Comparison of ENCODE assay signal across 11 cellular contexts in the genomic region with DNA sequence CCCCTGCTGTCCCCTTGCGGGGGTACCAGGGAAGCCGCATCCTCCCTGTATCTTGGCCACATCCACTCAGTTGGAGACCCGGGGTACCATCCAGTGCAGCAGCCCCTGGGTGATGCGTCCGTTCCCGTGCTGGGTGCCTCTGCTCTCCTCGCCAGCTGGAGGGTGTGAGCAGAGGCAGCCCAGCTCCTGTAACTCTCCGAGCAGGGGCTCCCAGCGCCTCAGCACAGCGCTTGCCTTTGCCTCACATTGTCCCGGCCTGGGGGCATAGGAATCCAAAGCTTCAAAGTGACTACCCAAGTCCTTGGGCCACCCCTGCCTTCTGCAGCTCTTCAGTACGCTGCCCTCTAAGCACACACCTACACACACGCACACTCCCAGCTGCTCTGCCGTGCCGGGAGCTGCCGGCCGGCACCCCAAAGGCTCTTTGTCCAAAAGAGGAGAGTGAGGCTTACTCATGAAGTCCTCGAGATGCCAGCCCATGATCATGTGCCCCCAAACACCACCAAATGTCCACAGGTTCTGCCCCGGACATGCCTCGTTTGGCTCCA. TPM values are rescaled to one million over a fixed set of nuclear protein-coding genes. Genes with fewer than 3 reads are reported as not detected.
A peak's percentile ranks its signal among the peaks of the same experiment; 100 is the strongest.
DNase-seq lines count a peak whose midpoint lies in the region; ATAC-seq and TF ChIP-seq lines count a peak whose summit lies in the region.
"Had no signal": no experiment of that assay in that cellular context is flagged by ENCODE, and none has a peak within 500 bp of the region (broad histone marks: within the 10 kb centered on the region; RNA-seq: fewer than 3 reads in every experiment).

No MANE protein-coding gene starts in this region.

- no peak overlapping the region for H3K4me2 ChIP-seq in neural cell (ENCODE audit: low read length)

- H3F3A ChIP-seq in neural cell (ENCODE audit: insufficient read depth, low read length, poor library complexity, severe bottlenecking), result no peaks in the 10 kb centered on the region

- no peak for TF ChIP-seq RAD21 in neural cell (conservative IDR thresholded peaks at IDR 0.05)

- H3K4me3 ChIP-seq in NT2/D1 (ENCODE audit: insufficient read length, low read depth) (peak overlapping the region; percentile 81), neural cell (ENCODE audit: low read length) (peak overlapping the region; percentile 48)

- no peak for TF ChIP-seq EP300 in neural cell (conservative IDR thresholded peaks at IDR 0.05; ENCODE audit: poor library complexity, severe bottlenecking)

- ATAC-seq in HG03457 (IDR thresholded peaks at IDR 0.05; ENCODE audit: unreplicated experiment), result no peak

- TF ChIP-seq CTCF in neural cell (IDR thresholded peaks at IDR 0.05; ENCODE audit: poor library complexity, severe bottlenecking), result no peak

- no peak overlapping the region for H3K27ac ChIP-seq in neural cell (ENCODE audit: low read length)

- H3K79me2 ChIP-seq in neural cell (replicated peaks; ENCODE audit: insufficient read depth, low read length), result no peaks in the 10 kb centered on the region

- no peaks in the 10 kb centered on the region for H3K9me2 ChIP-seq in neural cell (ENCODE audit: insufficient read depth, low read length)

- H3K36me3 ChIP-seq in NT2/D1 (ENCODE audit: insufficient read depth, insufficient read length, low read length) (peaks cover 14% of the 10 kb centered on the region), neural cell (ENCODE audit: insufficient read depth, low read length) (no peaks in the 10 kb centered on the region)

- H3K4me1 ChIP-seq in NT2/D1 (ENCODE audit: insufficient read depth, insufficient read length), result peaks cover 17% of the 10 kb centered on the region

- H3K27me3 ChIP-seq in NT2/D1 (ENCODE audit: insufficient read depth, insufficient read length) (peaks cover 18% of the 10 kb centered on the region), neural cell (ENCODE audit: insufficient read depth, low read depth, low read length) (peaks cover 4% of the 10 kb centered on the region)

- no peaks in the 10 kb centered on the region for H3K9me3 ChIP-seq in NT2/D1 (ENCODE audit: insufficient read depth, low read length)
- H3K9me3 ChIP-seq in neural cell (ENCODE audit: low read length), result no peaks in the 10 kb centered on the region

- no peak overlapping the region for H2AFZ ChIP-seq in neural cell (ENCODE audit: low read depth, low read length)

- H3K9ac ChIP-seq in NT2/D1 (ENCODE audit: insufficient read length, low read depth), result peak overlapping the region; percentile 97
- peak overlapping the region; percentile 25 for H3K9ac ChIP-seq in neural cell (ENCODE audit: low read length)

- peak; percentile 12 for DNase-seq in AG08395 (ENCODE audit: low spot score)
- no peak for DNase-seq in NT2/D1 (ENCODE audit: low read depth, low spot score)
- DNase-seq in foreskin melanocyte, result peak; percentile 43
- DNase-seq in HuH-7 (ENCODE audit: low spot score), result no peak
- no peak for DNase-seq in stimulated activated CD4-positive, alpha-beta T cell treated with anti-CD3 and anti-CD28 coated beads, Interleukin-4, amount 100 ng/mL, for 24 hours
- no peak for DNase-seq in H4 (ENCODE audit: low spot score)
- DNase-seq: activated T-cell treated with anti-CD3 and anti-CD28 coated beads, Interleukin-2, amount 50 U/mL, for 48 hours; naive thymus-derived CD8-positive, alpha-beta T cell; NCI-H526 treated with DMSO at 0.1 percent for 48 hours had no signal

- H4K20me1 ChIP-seq in neural cell (ENCODE audit: insufficient read depth), result no peaks in the 10 kb centered on the region

TF ChIP-seq in neural cell, 6 proteins besides CTCF, POLR2A, EP300 and RAD21:
- TF ChIP-seq TAF1 (IDR thresholded peaks at IDR 0.05; ENCODE audit: low read depth), result no peak
TF ChIP-seq in neural cell: peak in this region for 0.

RNA-seq across cellular contexts. Expression of a gene that starts 0.7 kb away (rescaled TPM):
- 0.10 TPM in 1 of 2 replicates, not detected in the other for polyA plus RNA-seq in neural cell
- polyA minus RNA-seq in neural cell, result not detected in 2 replicates
- 8.8 and 13.9 TPM in 2 replicates for total RNA-seq in H4 (2014; rRNA removed; shearing (Covaris generic))
- total RNA-seq: naive thymus-derived CD8-positive, alpha-beta T cell had no signal
- polyA plus RNA-seq: naive thymus-derived CD8-positive, alpha-beta T cell had no signal

Comparison
In these comparisons a context has a peak if more than half of its experiments do, and no peak if none do; other contexts are left out.
1. DNase-seq: peak in AG08395 (single experiment) and foreskin melanocyte (single experiment); none in NT2/D1 (single experiment), HuH-7 (single experiment), stimulated activated CD4-positive, alpha-beta T cell treated with anti-CD3 and anti-CD28 coated beads, Interleukin-4, amount 100 ng/mL, for 24 hours (single experiment) and H4 (single experiment).